Comparison of ENCODE assay signal across 28 cellular contexts in the genomic region with DNA sequence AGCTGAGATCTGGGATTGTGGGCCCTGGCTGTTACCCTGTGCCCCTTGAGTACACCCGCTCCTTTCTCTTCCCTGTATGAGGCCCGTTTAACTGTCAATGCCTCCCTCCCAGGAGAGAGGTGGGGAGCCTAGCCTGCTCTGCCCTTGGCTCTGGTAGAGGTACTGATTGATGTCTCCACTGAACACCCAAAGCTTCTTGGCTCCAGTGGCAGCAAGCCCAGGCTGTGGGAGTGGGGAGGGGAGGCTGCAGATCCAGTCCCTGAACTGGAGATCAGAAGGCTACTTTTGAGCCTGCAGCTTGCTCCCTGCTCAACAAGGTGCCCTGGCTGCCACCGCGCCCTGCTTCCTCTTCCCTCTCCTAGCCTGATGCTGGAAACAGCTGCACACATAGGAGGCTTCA. TPM values are rescaled to one million over a fixed set of nuclear protein-coding genes. Genes with fewer than 3 reads are reported as not detected.
DNase-seq lines count a peak whose midpoint lies in the region; ATAC-seq and TF ChIP-seq lines count a peak whose summit lies in the region.
"Had no signal": no experiment of that assay in that cellular context is flagged by ENCODE, and none has a peak within 500 bp of the region (broad histone marks: within the 10 kb centered on the region; RNA-seq: fewer than 3 reads in every experiment).

No MANE protein-coding gene starts in this region.

- H3K4me1 ChIP-seq in right atrium auricular region = peaks cover 0 to 37% of the 10 kb centered on the region in 2 donors
- H3K4me1 ChIP-seq: HAP-1 had no signal

- H3K4me3 Mint-ChIP-seq in chondrocyte (ENCODE audit: unreplicated experiment) (no peak overlapping the region), memory B cell (no peak overlapping the region)
- H3K4me3 Mint-ChIP-seq: B cell; CD14-positive monocyte; CD8-positive, alpha-beta memory T cell; GM23338; HFFc6 had no signal

- TF ChIP-seq CTCF in right atrium auricular region (IDR thresholded peaks at IDR 0.05) = no peak
- no peak for TF ChIP-seq CTCF in chondrocyte (IDR thresholded peaks at IDR 0.05)

- H3K4me1 Mint-ChIP-seq in chondrocyte (ENCODE audit: low read depth) = peaks cover 8% of the 10 kb centered on the region
- no peaks in the 10 kb centered on the region for H3K4me1 Mint-ChIP-seq in memory B cell

- H3K4me3 ChIP-seq in right atrium auricular region = no peak overlapping the region
- H3K4me3 ChIP-seq: GM12878, GM23338, HAP-1 had no signal

- peaks cover 72% of the 10 kb centered on the region for H3K36me3 ChIP-seq in right atrium auricular region

- no peaks in the 10 kb centered on the region for H3K9me3 ChIP-seq in right atrium auricular region
- H3K9me3 ChIP-seq: HAP-1 had no signal

- H3K27me3 Mint-ChIP-seq in chondrocyte (ENCODE audit: low read depth) = no peaks in the 10 kb centered on the region
- no peaks in the 10 kb centered on the region for H3K27me3 Mint-ChIP-seq in memory B cell
- H3K27me3 Mint-ChIP-seq: B cell had no signal

- DNase-seq in Right ventricle myocardium inferior (ENCODE audit: missing footprints) = no peak
- no peak for DNase-seq in right atrium auricular region (ENCODE audit: low spot score)
- no peak for DNase-seq in chondrocyte (ENCODE audit: low spot score)
- DNase-seq in memory B cell (ENCODE audit: low spot score in 2 of 2) = no peak
- DNase-seq in LoVo (ENCODE audit: low spot score) = no peak
- DNase-seq: CD8-positive, alpha-beta memory T cell; DMS 273 treated with DMSO at 0.1 percent for 48 hours; DMS79; EL; GDM1; HFFc6; Karpas-422; NCI-H1092 treated with DMSO at 0.1 percent for 48 hours; NCI-H1436 treated with DMSO at 0.1 percent for 48 hours; NCI-H187 treated with DMSO at 0.1 percent for 48 hours; NCI-H524 treated with DMSO at 0.1 percent for 48 hours; NCI-H774; PC-3; SHP77 had no signal

- intact Hi-C loops in Right ventricle myocardium inferior (cut with DNase I) = loop anchor here (1.0 kb wide), 1 partner anchor 119 kb away; no protein-coding TSS in a partner anchor

- no peaks in the 10 kb centered on the region for H3K27me3 ChIP-seq in right atrium auricular region

- H3K27ac Mint-ChIP-seq in chondrocyte (ENCODE audit: unreplicated experiment) (peak overlapping the region; percentile 27), memory B cell (peak overlapping the region; percentile 57)
- H3K27ac Mint-ChIP-seq: B cell, CD14-positive monocyte, GM23338, HFFc6 had no signal

- H3K27ac ChIP-seq in right atrium auricular region = no peak overlapping the region
- H3K27ac ChIP-seq: 22Rv1 had no signal

- ATAC-seq in Right ventricle myocardium inferior (peak; percentile 52), memory B cell (ENCODE audit: low read depth) (no peak), HG02885 (IDR thresholded peaks at IDR 0.05; ENCODE audit: poor library complexity, unreplicated experiment) (no peak), HG03354 (IDR thresholded peaks at IDR 0.05; ENCODE audit: poor library complexity, severe bottlenecking, unreplicated experiment) (no peak)
- ATAC-seq: GM12878, GM23338, HepG2, PC-3 had no signal

- H3K9me3 Mint-ChIP-seq in chondrocyte (ENCODE audit: low read depth) (no peaks in the 10 kb centered on the region), memory B cell (no peaks in the 10 kb centered on the region)
- H3K9me3 Mint-ChIP-seq: CD8-positive, alpha-beta memory T cell; GM23338; HFFc6 had no signal

- peaks cover 23% of the 10 kb centered on the region for H3K36me3 Mint-ChIP-seq in chondrocyte (ENCODE audit: low read depth)
- peaks cover 21% of the 10 kb centered on the region for H3K36me3 Mint-ChIP-seq in memory B cell

RNA-seq across cellular contexts. Expression of a gene that starts 7.5 kb away (rescaled TPM):
- total RNA-seq in Right ventricle myocardium inferior = 1.6 TPM
- under 1 TPM; 0.41 to 0.90 TPM for total RNA-seq in right atrium auricular region
- total RNA-seq in chondrocyte = 0.24 to 0.62 TPM (median 0.49 TPM) in 3 replicates

RNA-seq across cellular contexts. Expression of a gene that starts 14.1 kb away (rescaled TPM):
- total RNA-seq in Right ventricle myocardium inferior (72.2 TPM), right atrium auricular region (100 to 1,000 TPM in 1 of 2 donors, 10 to 100 TPM in 1; 84.0 to 103 TPM), chondrocyte (131 to 142 TPM (median 133 TPM) in 3 replicates)

RNA-seq across cellular contexts. Expression of a gene that starts 14.2 kb away (rescaled TPM):
- 17.3 TPM for total RNA-seq in Right ventricle myocardium inferior
- total RNA-seq in right atrium auricular region = 10 to 100 TPM; 13.5 to 13.9 TPM
- 19.3 to 28.2 TPM (median 20.1 TPM) in 3 replicates for total RNA-seq in chondrocyte

RNA-seq across cellular contexts. Expression of a gene that starts 25.3 kb away (rescaled TPM):
- total RNA-seq in Right ventricle myocardium inferior (17.4 TPM), right atrium auricular region (10 to 100 TPM; 15.8 to 22.0 TPM), chondrocyte (27.7 to 35.3 TPM (median 31.0 TPM) in 3 replicates)

RNA-seq across cellular contexts. Expression of a gene that starts 47.3 kb away (rescaled TPM):
- total RNA-seq in Right ventricle myocardium inferior (1.9 TPM), right atrium auricular region (1 to 10 TPM in 1 of 2 donors, not detected in 1; 1.3 TPM), chondrocyte (0.29 to 1.3 TPM (median 1.1 TPM) in 3 replicates)
- total RNA-seq: B cell had no signal
